In genomic region chr22:18063715-18064114, GRCh38 we compare ENCODE assay signal across 6 cellular contexts. TPM values are rescaled to one million over a fixed set of nuclear protein-coding genes. Genes with fewer than 3 reads are reported as not detected.
DNase-seq lines count a peak whose midpoint lies in the region; ATAC-seq and TF ChIP-seq lines count a peak whose summit lies in the region.
"Not testable (repeated sequence)": the region's sequence is repeated elsewhere in the genome, so short reads cannot be mapped to it uniquely, and the experiment has no call there.

No MANE protein-coding gene starts in this region.

- peak overlapping the region; percentile 55 for H3K4me2 ChIP-seq in mammary epithelial cell (ENCODE audit: insufficient read depth, low read depth, low read length)

- not testable (repeated sequence) for ATAC-seq in stimulated activated memory B cell treated with anti-CD40 and anti-IgM and Interleukin-4, amounts not matched to agents 10 μg/mL and 1 μg/mL and 100 μg/mL, for 72 hours

- in situ Hi-C loops in mammary epithelial cell (cut with MboI; ENCODE audit: low sequenced_read_pairs in 2 of 2): not testable (repeated sequence)

- intact Hi-C loops in mammary epithelial cell (cut with micrococcal nuclease): loop anchor here (1.0 to 5.0 kb wide), 4 partner anchors 31 to 143 kb away; partner anchors contain the start of gene MICAL3

- peak overlapping the region; percentile 78 for H3K27ac Mint-ChIP-seq in stimulated activated memory B cell treated with anti-CD40 and anti-IgM and Interleukin-4, amounts not matched to agents 10 μg/mL and 1 μg/mL and 100 μg/mL, for 72 hours

- peak overlapping the region; percentile 63 for H3K9ac ChIP-seq in mammary epithelial cell (ENCODE audit: insufficient read depth, low read length)

- POLR2A ChIA-PET in HEK293 (lab: Yijun Ruan, JAX): interaction anchor here (1.3 kb wide), 1 partner anchor 14 kb away, joined by 5 read pairs; the partner anchor contains the start of gene PEX26

- WGBS in mammary epithelial cell (ENCODE audit: low coverage, missing lambda C conversion rate): 4% methylated on average over 4 of the region's 6 CpGs
- WGBS in mesodermal cell (ENCODE audit: insufficient coverage in 2 of 2), 2 experiments: 85 to 90% methylated on average over 5 to 6 of the region's 6 CpGs

- not testable (repeated sequence) for H3K9me3 ChIP-seq in HEK293 (ENCODE audit: control insufficient read depth, insufficient read depth, low read depth, low read length); SJCRH30 (replicated peaks); mammary epithelial cell (replicated peaks; ENCODE audit: insufficient read depth, low read length); mesodermal cell (ENCODE audit: control insufficient read depth, low read length)

- not testable (repeated sequence) for H3K27me3 ChIP-seq in SJCRH30; mammary epithelial cell (ENCODE audit: insufficient read depth, low read length)

- H3K4me1 ChIP-seq in HEK293 (ENCODE audit: control insufficient read depth, insufficient read depth, low read length): not testable (repeated sequence)
- H3K4me1 ChIP-seq in SJCRH30 (peaks cover 12% of the 10 kb centered on the region), mammary epithelial cell (ENCODE audit: insufficient read depth, low read length) (peaks cover 59% of the 10 kb centered on the region), mesodermal cell (ENCODE audit: control insufficient read depth, insufficient read depth, low read length, poor library complexity, severe bottlenecking) (peaks cover 14% of the 10 kb centered on the region)

- dilution Hi-C loops in mammary epithelial cell (cut with HindIII; ENCODE audit: low sequenced_read_pairs): not testable (repeated sequence)

- H3K27me3 Mint-ChIP-seq in stimulated activated memory B cell treated with anti-CD40 and anti-IgM and Interleukin-4, amounts not matched to agents 10 μg/mL and 1 μg/mL and 100 μg/mL, for 72 hours: not testable (repeated sequence)

- peaks cover 58% of the 10 kb centered on the region for H3K4me1 Mint-ChIP-seq in stimulated activated memory B cell treated with anti-CD40 and anti-IgM and Interleukin-4, amounts not matched to agents 10 μg/mL and 1 μg/mL and 100 μg/mL, for 72 hours

- H3K79me2 ChIP-seq in mammary epithelial cell (ENCODE audit: insufficient read depth, low read length): not testable (repeated sequence)

- BruUV-seq in mammary epithelial cell (replicated peaks; lab: Mats Ljungman, UMichigan): not testable (repeated sequence)

- H3K4me3 ChIP-seq in HEK293 (ENCODE audit: low read depth, low read length); SJCRH30; mammary epithelial cell (replicated peaks in 1 of 3; ENCODE audit: insufficient read depth in 1 of 3, low read depth in 2 of 3, low read length in 3 of 3); mesodermal cell (ENCODE audit: extremely low read depth, insufficient read depth, low read length, poor library complexity, severe bottlenecking): not testable (repeated sequence)

- CTCF ChIA-PET in HEK293 (lab: Yijun Ruan, JAX) (interaction anchor here (2.1 to 6.3 kb wide), 3 partner anchors 11 to 233 kb away, joined by 9 to 95 read pairs (median 34); partner anchors contain the start of genes MICAL3 and PEX26), mammary epithelial cell (lab: Charles Lee; ENCODE audit: low non-redundant PET) (interaction anchor here (0.6 to 1.0 kb wide), 3 partner anchors 12 to 1890 kb away, joined by 4 to 5 read pairs (median 5); no protein-coding TSS in a partner anchor)

- not testable (repeated sequence) for H3K36me3 ChIP-seq in HEK293 (ENCODE audit: control insufficient read depth in 2 of 2, insufficient read depth in 1 of 2, low read length in 2 of 2); SJCRH30; mammary epithelial cell (ENCODE audit: insufficient read depth, low read length); mesodermal cell (ENCODE audit: control insufficient read depth, insufficient read depth, low read length)

- not testable (repeated sequence) for DNase-seq in SJCRH30; mammary epithelial cell; epithelial cell of prostate (ENCODE audit: low read depth, low spot score)

- not testable (repeated sequence) for H4K20me1 ChIP-seq in mammary epithelial cell (ENCODE audit: insufficient read depth, low read length)

- not testable (repeated sequence) for H3K9me3 Mint-ChIP-seq in stimulated activated memory B cell treated with anti-CD40 and anti-IgM and Interleukin-4, amounts not matched to agents 10 μg/mL and 1 μg/mL and 100 μg/mL, for 72 hours

- not testable (repeated sequence) for H3K36me3 Mint-ChIP-seq in stimulated activated memory B cell treated with anti-CD40 and anti-IgM and Interleukin-4, amounts not matched to agents 10 μg/mL and 1 μg/mL and 100 μg/mL, for 72 hours

- not testable (repeated sequence) for H3K27ac ChIP-seq in HEK293 (ENCODE audit: extremely low read depth, low read depth, low read length)
- 0 out of 2 replicates have a peak overlapping the region, but pooled peaks have one; percentile 21 for H3K27ac ChIP-seq in SJCRH30
- H3K27ac ChIP-seq in mammary epithelial cell (ENCODE audit: insufficient read depth, low read depth, low read length): peak overlapping the region; percentile 85
- peak overlapping the region; percentile 66 for H3K27ac ChIP-seq in epithelial cell of prostate
- H3K27ac ChIP-seq in mesodermal cell (ENCODE audit: low read depth, low read length, severe bottlenecking): peak overlapping the region; percentile 81

- H2AFZ ChIP-seq in mammary epithelial cell (ENCODE audit: low read depth, low read length): peak overlapping the region; percentile 80

- not testable (repeated sequence) for H3K4me3 Mint-ChIP-seq in stimulated activated memory B cell treated with anti-CD40 and anti-IgM and Interleukin-4, amounts not matched to agents 10 μg/mL and 1 μg/mL and 100 μg/mL, for 72 hours

- not testable (repeated sequence) for TF ChIP-seq CTCF in HEK293 (tag by site-specific recombination; IDR thresholded peaks at IDR 0.05); mammary epithelial cell (conservative IDR thresholded peaks at IDR 0.05 in 1 of 2, IDR thresholded peaks at IDR 0.05 in 1 of 2; ENCODE audit: extremely low read depth in 1 of 2, insufficient read depth in 1 of 2, low read depth in 1 of 2, low read length in 2 of 2)

TF ChIP-seq in HEK293, 187 proteins besides CTCF, POLR2A, EP300 and RAD21:
- TF ChIP-seq ZNF366 (tag by site-specific recombination; conservative IDR thresholded peaks at IDR 0.05): peak; percentile 48; the same call in 1 of the 2 replicates

RNA-seq across cellular contexts. Expression of gene PEX26, which starts 14.1 kb away (rescaled TPM):
- 14.4 and 16.4 TPM in 2 replicates for total RNA-seq in SJCRH30 (2014; rRNA removed; shearing (Covaris generic))
- total RNA-seq in mammary epithelial cell: 10 to 100 TPM; 26.5 to 35.1 TPM
- 20.1 TPM for polyA plus RNA-seq in mammary epithelial cell
- 62.6 TPM for polyA minus RNA-seq in mammary epithelial cell
- 20.7 TPM for polyA plus RNA-seq in mesodermal cell (2013, experiment 1 of 2)
- polyA plus RNA-seq in mesodermal cell (2013, experiment 2 of 2): 16.5 TPM

RNA-seq across cellular contexts. Expression of gene MICAL3, which starts 39.4 kb away (rescaled TPM):
- 21.9 and 26.1 TPM in 2 replicates for total RNA-seq in SJCRH30 (2014; rRNA removed; shearing (Covaris generic))
- 100 to 1,000 TPM in 1 of 2 donors, 10 to 100 TPM in 1; 67.2 to 102 TPM for total RNA-seq in mammary epithelial cell
- polyA plus RNA-seq in mammary epithelial cell: 31.3 TPM
- 110 TPM for polyA minus RNA-seq in mammary epithelial cell
- 18.3 TPM for polyA plus RNA-seq in mesodermal cell (2013, experiment 1 of 2)
- polyA plus RNA-seq in mesodermal cell (2013, experiment 2 of 2): 16.6 TPM

RNA-seq across cellular contexts. Expression of gene TUBA8, which starts 46.9 kb away (rescaled TPM):
- total RNA-seq in SJCRH30 (2014; rRNA removed; shearing (Covaris generic)): 0.89 TPM in 1 of 2 replicates, not detected in the other
- total RNA-seq in mammary epithelial cell: under 1 TPM; 0.19 to 0.33 TPM
- 0.65 TPM for polyA plus RNA-seq in mammary epithelial cell
- not detected for polyA minus RNA-seq in mammary epithelial cell
- polyA plus RNA-seq in mesodermal cell (2013, experiment 1 of 2): 0.63 TPM
- 0.15 TPM for polyA plus RNA-seq in mesodermal cell (2013, experiment 2 of 2)
